Comparison of ENCODE assay signal across 25 cellular contexts in genomic region chr12:111288771-111289170, GRCh38.
"Had no signal": no experiment of that assay in that cellular context is flagged by ENCODE, and none has a peak within 500 bp of the region (broad histone marks: within the 10 kb centered on the region; RNA-seq: fewer than 3 reads in every experiment).

No MANE protein-coding gene starts in this region.

- H3K4me1 ChIP-seq: stomach, suprapubic skin, testis, thyroid gland, tibial artery, tibial nerve, transverse colon, upper lobe of left lung, upper lobe of right lung, uterus, vagina had no signal

- H3K4me3 ChIP-seq: stomach, suprapubic skin, testis, thoracic aorta, thyroid gland, tibial artery, tibial nerve, transverse colon, upper lobe of left lung, upper lobe of right lung, uterus, vagina had no signal

- H3K27me3 ChIP-seq: stomach, suprapubic skin, testis, thyroid gland, tibial nerve, transverse colon, upper lobe of left lung, upper lobe of right lung, uterus, vagina had no signal

- ATAC-seq: stimulated activated effector memory CD8-positive, alpha-beta T cell treated with anti-CD3 and anti-CD28 coated beads, Interleukin-12 subunit alpha, Interleukin-12 subunit beta, amount 100 ng/mL, for 72 hours; stimulated activated memory B cell treated with anti-CD40 and anti-IgM and Interleukin-4, amounts not matched to agents 10 μg/mL and 1 μg/mL and 100 μg/mL, for 72 hours; stimulated activated naive B cell treated with anti-CD40 and anti-IgM and Interleukin-4, amounts not matched to agents 10 μg/mL and 1 μg/mL and 100 μg/mL, for 72 hours; stimulated activated naive CD8-positive, alpha-beta T cell treated with anti-CD3 and anti-CD28 coated beads, Interleukin-15, amount 100 ng/mL, for 72 hours; stimulated activated naive CD8-positive, alpha-beta T cell treated with anti-CD3 and anti-CD28 coated beads, Interleukin-15, Interleukin-2, amounts not matched to agents 100 U/mL and 50 U/mL, for 24 hours; upper lobe of right lung had no signal

- H3K36me3 ChIP-seq: stomach, suprapubic skin, thoracic aorta, thyroid gland, tibial artery, tibial nerve, transverse colon, upper lobe of left lung, upper lobe of right lung, uterus, vagina had no signal

- H3K27ac ChIP-seq: stomach, suprapubic skin, testis, thoracic aorta, thyroid gland, tibial artery, tibial nerve, transverse colon, upper lobe of left lung, upper lobe of right lung, uterus, vagina had no signal

- H3K9me3 ChIP-seq: suprapubic skin, testis, thoracic aorta, thyroid gland, tibial artery, tibial nerve, transverse colon, upper lobe of left lung, upper lobe of right lung, uterus, vagina had no signal

- DNase-seq: stimulated activated CD4-positive, alpha-beta T cell treated with anti-CD3 and anti-CD28 coated beads, Interleukin-2, amount 100 ng/mL, for 48 hours; stimulated activated CD4-positive, alpha-beta T cell treated with anti-CD3 and anti-CD28 coated beads, Interleukin-4, amount 100 ng/mL, for 1 hour; stimulated activated CD4-positive, alpha-beta T cell treated with anti-CD3 and anti-CD28 coated beads, Interleukin-4, amount 100 ng/mL, for 24 hours; stimulated activated CD4-positive, alpha-beta T cell treated with anti-CD3 and anti-CD28 coated beads, Interleukin-4, amount 100 ng/mL, for 4 hours; stimulated activated CD8-positive, alpha-beta memory T cell treated with anti-CD3 and anti-CD28 coated beads, Interleukin-4, amount 100 ng/mL, for 48 hours; stimulated activated naive B cell treated with anti-CD40 and anti-IgM and Interleukin-4, amounts not matched to agents 10 μg/mL and 1 μg/mL and 100 μg/mL, for 72 hours; stimulated activated naive CD4-positive, alpha-beta T cell; stimulated activated naive CD4-positive, alpha-beta T cell treated with Interleukin-2 at 50 U/mL for 16 hours; stimulated activated naive CD8-positive, alpha-beta T cell treated with anti-CD3 and anti-CD28 coated beads, Interleukin-15, amount 100 ng/mL, for 72 hours; stimulated activated naive CD8-positive, alpha-beta T cell treated with anti-CD3 and anti-CD28 coated beads, Interleukin-15, Interleukin-2, amounts not matched to agents 100 U/mL and 50 U/mL, for 24 hours; stomach; substantia nigra; testis; thyroid gland; tibial artery; transverse colon; upper lobe of left lung; upper lobe of right lung; uterus had no signal
